ENCODE assay signal across 8 cellular contexts in the genomic region with DNA sequence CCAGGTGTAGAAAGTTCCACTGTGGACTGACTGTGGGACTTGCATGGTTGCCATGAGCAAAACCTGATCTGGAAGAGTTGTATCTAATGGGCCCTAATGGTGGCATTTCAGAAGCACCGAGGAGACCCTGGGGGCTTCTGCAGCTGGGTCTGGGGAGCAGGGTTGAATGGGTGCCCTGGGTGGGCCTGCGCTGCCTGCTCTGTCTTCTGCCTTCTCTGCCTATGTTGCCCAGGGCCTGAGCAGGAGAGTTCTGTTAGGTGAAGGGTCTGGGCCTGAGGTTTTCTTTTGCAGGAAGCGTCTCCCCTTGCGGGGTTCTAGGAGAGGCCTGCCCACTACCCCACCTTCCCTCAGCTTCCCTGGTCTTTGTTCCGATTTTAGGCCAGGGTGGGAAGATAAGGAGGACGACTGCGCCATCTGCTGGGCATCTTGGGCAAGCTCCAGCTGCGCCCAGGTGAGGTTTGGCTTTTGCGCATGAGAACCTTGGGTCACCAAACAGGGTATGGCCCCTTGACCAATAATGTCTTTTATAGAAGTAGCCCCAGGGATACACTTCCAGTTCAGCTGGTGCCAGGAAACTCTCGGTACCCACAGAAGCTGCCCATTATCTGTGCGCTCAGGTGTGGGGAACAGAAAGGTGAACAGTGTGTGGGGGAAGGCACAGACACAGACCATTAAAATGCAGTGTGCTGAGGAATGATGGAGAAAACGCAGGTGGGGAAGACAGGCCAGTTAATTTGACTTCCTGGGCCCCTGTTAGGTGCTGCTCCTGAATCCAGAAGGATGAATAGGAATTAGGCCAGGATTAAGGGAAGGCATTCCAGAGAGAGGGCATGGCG. TPM values are rescaled to one million over a fixed set of nuclear protein-coding genes. Genes with fewer than 3 reads are reported as not detected.
A peak's percentile ranks its signal among the peaks of the same experiment; 100 is the strongest.
DNase-seq lines count a peak whose midpoint lies in the region; ATAC-seq and TF ChIP-seq lines count a peak whose summit lies in the region.

No MANE protein-coding gene starts in this region.

- intact Hi-C loops in adrenal gland (cut with DNase I): loop anchor here (2.0 to 10.0 kb wide), 5 partner anchors 431 to 781 kb away; a partner anchor contains a TSS

- no peaks in the 10 kb centered on the region for H3K36me3 ChIP-seq in Loucy (ENCODE audit: insufficient read depth, low read length)
- H3K36me3 ChIP-seq in SU-DHL-6 (ENCODE audit: low read length): no peaks in the 10 kb centered on the region
- H3K36me3 ChIP-seq in adrenal gland (replicated peaks in 1 of 2): no peaks in the 10 kb centered on the region
- no peaks in the 10 kb centered on the region for H3K36me3 ChIP-seq in hepatocyte (replicated peaks; ENCODE audit: insufficient read depth, low read depth)

- WGBS in adrenal gland, 4 donors: 24 to 69% (median 29%) methylated on average over 6 to 13 of the region's 13 CpGs
- WGBS in hepatocyte (ENCODE audit: low lambda C conversion rate, missing lambda C conversion rate): 35% methylated on average over 13 of the region's 13 CpGs

- no peaks in the 10 kb centered on the region for H4K20me1 ChIP-seq in Loucy (ENCODE audit: insufficient read depth, low read length, poor library complexity, severe bottlenecking)
- no peaks in the 10 kb centered on the region for H4K20me1 ChIP-seq in SU-DHL-6 (ENCODE audit: low read depth, low read length)
- H4K20me1 ChIP-seq in hepatocyte (ENCODE audit: insufficient read depth, poor library complexity, severe bottlenecking): no peaks in the 10 kb centered on the region

- no peaks in the 10 kb centered on the region for H3K9me2 ChIP-seq in Loucy (replicated peaks; ENCODE audit: low read depth, low read length)
- no peaks in the 10 kb centered on the region for H3K9me2 ChIP-seq in SU-DHL-6 (replicated peaks; ENCODE audit: insufficient read depth, low read length)
- no peaks in the 10 kb centered on the region for H3K9me2 ChIP-seq in hepatocyte (replicated peaks; ENCODE audit: insufficient read depth)

- peak; percentile 70 for ATAC-seq in GM21619 (IDR thresholded peaks at IDR 0.05; ENCODE audit: unreplicated experiment)

- TF ChIP-seq POLR2A in adrenal gland (IDR thresholded peaks at IDR 0.05): no peak

- no peaks in the 10 kb centered on the region for H3F3A ChIP-seq in Loucy (ENCODE audit: low read depth)
- no peaks in the 10 kb centered on the region for H3F3A ChIP-seq in SU-DHL-6 (ENCODE audit: insufficient read depth)

- H3K27me3 ChIP-seq in Loucy (ENCODE audit: insufficient read depth, low read length, poor library complexity, severe bottlenecking): no peaks in the 10 kb centered on the region
- H3K27me3 ChIP-seq in SU-DHL-6 (ENCODE audit: low read length): no peaks in the 10 kb centered on the region
- no peaks in the 10 kb centered on the region for H3K27me3 ChIP-seq in adrenal gland
- H3K27me3 ChIP-seq in hepatocyte: peaks cover 3% of the 10 kb centered on the region

- TF ChIP-seq CTCF in Loucy (conservative IDR thresholded peaks at IDR 0.05; ENCODE audit: low read length): peak; percentile 96
- peak; percentile 83 for TF ChIP-seq CTCF in SU-DHL-6 (IDR thresholded peaks at IDR 0.05; ENCODE audit: insufficient read depth, low read length, poor library complexity, severe bottlenecking)
- peak; percentile 77 to 90 (median 86) for TF ChIP-seq CTCF in adrenal gland (IDR thresholded peaks at IDR 0.05)
- peak; percentile 89 for TF ChIP-seq CTCF in hepatocyte (IDR thresholded peaks at IDR 0.05; ENCODE audit: poor library complexity)

- H3K9me3 ChIP-seq in Loucy (ENCODE audit: insufficient read depth, low read depth, low read length) (no peaks in the 10 kb centered on the region), SU-DHL-6 (ENCODE audit: insufficient read depth, low read length) (no peaks in the 10 kb centered on the region), adrenal gland (replicated peaks in 1 of 3) (no peaks in the 10 kb centered on the region), hepatocyte (ENCODE audit: low read depth) (no peaks in the 10 kb centered on the region)

- no peaks in the 10 kb centered on the region for H3K79me2 ChIP-seq in Loucy (ENCODE audit: insufficient read depth, low read length)
- H3K79me2 ChIP-seq in SU-DHL-6 (ENCODE audit: insufficient read depth, low read length): no peaks in the 10 kb centered on the region
- no peaks in the 10 kb centered on the region for H3K79me2 ChIP-seq in hepatocyte

- H2AFZ ChIP-seq in Loucy (ENCODE audit: low read length) (peak overlapping the region; percentile 43), SU-DHL-6 (ENCODE audit: low read depth, low read length, severe bottlenecking) (no peak overlapping the region), hepatocyte (no peak overlapping the region)

- H3K4me2 ChIP-seq in Loucy (ENCODE audit: low read depth, low read length, poor library complexity, severe bottlenecking) (peak overlapping the region; percentile 38), SU-DHL-6 (ENCODE audit: low read depth, low read length, poor library complexity, severe bottlenecking) (no peak overlapping the region), hepatocyte (no peak overlapping the region)

- H3K27ac ChIP-seq in SU-DHL-6 (ENCODE audit: low read depth, low read length) (no peak overlapping the region), adrenal gland (no peak overlapping the region), hepatocyte (no peak overlapping the region)

- H3K4me3 ChIP-seq in Loucy (ENCODE audit: low read length, poor library complexity, severe bottlenecking): no peak overlapping the region
- no peak overlapping the region for H3K4me3 ChIP-seq in SU-DHL-6 (ENCODE audit: insufficient read depth, low read length, poor library complexity, severe bottlenecking)
- H3K4me3 ChIP-seq in adrenal gland: no peak overlapping the region
- no peak overlapping the region for H3K4me3 ChIP-seq in hepatocyte

- H3K4me1 ChIP-seq in Loucy (ENCODE audit: insufficient read depth, low read length, poor library complexity, severe bottlenecking): no peaks in the 10 kb centered on the region
- H3K4me1 ChIP-seq in adrenal gland (replicated peaks in 1 of 2): no peaks in the 10 kb centered on the region
- no peaks in the 10 kb centered on the region for H3K4me1 ChIP-seq in hepatocyte (ENCODE audit: insufficient read depth)

- DNase-seq in DMS53 treated with DMSO at 0.1 percent for 48 hours (lab: John Stamatoyannopoulos, UW; ENCODE audit: unreplicated experiment) (peak; percentile 15), adrenal gland (peak; percentile 36 to 80 (median 53)), hepatocyte (ENCODE audit: low spot score) (peak; percentile 70), putamen (ENCODE audit: low spot score) (no peak)
- DNase-seq in stimulated activated CD4-positive, alpha-beta T cell treated with anti-CD3 and anti-CD28 coated beads, Interleukin-15, amount 100 ng/mL, for 48 hours (ENCODE audit: low read depth in 2 of 2): peak; percentile 31 to 39

- H3K9ac ChIP-seq in Loucy (ENCODE audit: low read depth, low read length, poor library complexity, severe bottlenecking): no peak overlapping the region
- H3K9ac ChIP-seq in SU-DHL-6 (ENCODE audit: low read length): no peak overlapping the region

RNA-seq across cellular contexts. Expression of a gene that starts 23.2 kb away (rescaled TPM):
- total RNA-seq in adrenal gland (100 to 1,000 TPM in 3 of 8 donors, 10 to 100 TPM in 5; 68.1 to 113 (median 89.5) TPM), hepatocyte (50.3 and 55.4 TPM in 2 replicates)
- polyA plus RNA-seq in adrenal gland (10 to 100 TPM; 25.3 to 94.6 (median 35.1) TPM), hepatocyte (95.3 and 96.9 TPM in 2 replicates)

RNA-seq across cellular contexts. Expression of a gene that starts 30.1 kb away (rescaled TPM):
- 10 to 100 TPM in 1 of 8 donors, 1 to 10 TPM in 7; 5.2 to 10.2 (median 7.9) TPM for total RNA-seq in adrenal gland
- polyA plus RNA-seq in adrenal gland: 1 to 10 TPM; 1.7 to 6.8 (median 2.2) TPM
- total RNA-seq in hepatocyte: 4.5 and 7.5 TPM in 2 replicates
- polyA plus RNA-seq in hepatocyte: 0.99 and 3.1 TPM in 2 replicates
